17 cellular contexts compared by ENCODE assay signal in the genomic region with DNA sequence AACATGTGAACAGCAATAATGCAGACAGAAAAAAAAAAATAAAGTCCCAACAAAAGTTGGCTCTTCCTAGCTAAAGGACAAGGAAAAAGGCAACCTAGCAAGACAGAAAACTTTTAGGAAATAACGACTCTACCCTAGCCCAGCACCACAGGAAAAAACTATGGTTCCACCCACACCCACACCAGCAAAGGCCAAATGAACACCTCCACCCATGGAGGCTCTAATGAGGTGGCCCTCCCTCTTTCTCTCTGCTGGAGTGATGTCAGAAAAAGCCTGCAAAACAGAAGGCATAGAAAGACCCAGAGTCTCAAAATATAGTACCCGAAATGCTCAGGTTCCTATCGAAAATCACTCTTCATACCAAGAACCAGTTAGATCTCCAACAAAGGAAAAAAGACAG.
"Had no signal": no experiment of that assay in that cellular context is flagged by ENCODE, and none has a peak within 500 bp of the region (broad histone marks: within the 10 kb centered on the region; RNA-seq: fewer than 3 reads in every experiment).

No MANE protein-coding gene starts in this region.

- H3K36me3 Mint-ChIP-seq: activated naive CD4-positive, alpha-beta T cell treated with anti-CD3 and anti-CD28 coated beads, Interleukin-2, amount 50 U/mL, for 72 hours had no signal

- H3K4me3 ChIP-seq: cardiac muscle cell, esophagus squamous epithelium, lower lobe of right lung, stomach had no signal

- H3K27me3 ChIP-seq: cardiac muscle cell, esophagus squamous epithelium, stomach had no signal

- ATAC-seq: activated naive CD4-positive, alpha-beta T cell treated with anti-CD3 and anti-CD28 coated beads, Interleukin-2, amount 50 U/mL, for 72 hours; lower lobe of right lung; T-cell had no signal

- H3K9me3 ChIP-seq: esophagus squamous epithelium, lower lobe of right lung, stomach had no signal

- H3K27ac ChIP-seq: cardiac muscle cell, lower lobe of right lung, stomach had no signal

- H3K36me3 ChIP-seq: cardiac muscle cell had no signal

- DNase-seq: activated CD4-positive, alpha-beta T cell treated with anti-CD3 and anti-CD28 coated beads, Interleukin-2, amount 50 U/mL, for 1 hour; activated CD4-positive, CD25-positive, alpha-beta regulatory T cell; activated gamma-delta T cell treated with Interleukin-2 at 50 U/mL for 16 hours; activated T-cell treated with anti-CD3 and anti-CD28 coated beads for 4 hours; amniotic stem cell; effector memory CD4-positive, alpha-beta T cell; esophagus squamous epithelium; lower lobe of right lung; nucleus accumbens; stomach; T-cell; trophoblast cell had no signal

- H3K27ac Mint-ChIP-seq: activated naive CD4-positive, alpha-beta T cell treated with anti-CD3 and anti-CD28 coated beads, Interleukin-2, amount 50 U/mL, for 72 hours; activated T-helper 1 cell treated with anti-CD3 and anti-CD28 coated beads, Interleukin-12 subunit alpha, Interleukin-12 subunit beta, Interleukin-2, Interleukin-4 antibody, amounts not matched to agents 30 ng/mL and 10 ng/mL and 1 ng/mL, durations not matched to agents 14 hours and 24 hours and 36 hours; dendritic cell treated with granulocyte-macrophage colony-stimulating factor and Interleukin-4, amounts not matched to agents 40 ng/mL and 50 ng/mL, for 4 days; nephron; T-cell had no signal

- H3K9me3 Mint-ChIP-seq: activated T-helper 1 cell treated with anti-CD3 and anti-CD28 coated beads, Interleukin-12 subunit alpha, Interleukin-12 subunit beta, Interleukin-2, Interleukin-4 antibody, amounts not matched to agents 30 ng/mL and 10 ng/mL and 1 ng/mL, durations not matched to agents 14 hours and 24 hours and 36 hours; dendritic cell treated with granulocyte-macrophage colony-stimulating factor and Interleukin-4, amounts not matched to agents 40 ng/mL and 50 ng/mL, for 4 days; T-cell had no signal

- H3K4me1 Mint-ChIP-seq: nephron had no signal

- H3K4me3 Mint-ChIP-seq: activated T-helper 1 cell treated with anti-CD3 and anti-CD28 coated beads, Interleukin-12 subunit alpha, Interleukin-12 subunit beta, Interleukin-2, Interleukin-4 antibody, amounts not matched to agents 30 ng/mL and 10 ng/mL and 1 ng/mL, durations not matched to agents 14 hours and 24 hours and 36 hours; dendritic cell treated with granulocyte-macrophage colony-stimulating factor and Interleukin-4, amounts not matched to agents 40 ng/mL and 50 ng/mL, for 4 days; nephron; T-cell had no signal

- H3K27me3 Mint-ChIP-seq: T-cell had no signal

- H3K4me1 ChIP-seq: lower lobe of right lung had no signal
